In genomic region chr18:48540329-48541025, GRCh38 we compare ENCODE assay signal across 8 cellular contexts. TPM values are rescaled to one million over a fixed set of nuclear protein-coding genes. Genes with fewer than 3 reads are reported as not detected.
A peak's percentile ranks its signal among the peaks of the same experiment; 100 is the strongest.
DNase-seq lines count a peak whose midpoint lies in the region; ATAC-seq and TF ChIP-seq lines count a peak whose summit lies in the region.

No MANE protein-coding gene starts in this region.

- no peaks in the 10 kb centered on the region for H3K27me3 Mint-ChIP-seq in mesothelial cell of epicardium (ENCODE audit: low read depth)

- H3K27ac Mint-ChIP-seq in mesothelial cell of epicardium: peak overlapping the region; percentile 88

- H3K27ac ChIP-seq in epithelial cell of prostate: peak overlapping the region; percentile 91
- peak overlapping the region; percentile 91 to 96 (median 93) for H3K27ac ChIP-seq in stomach

- peak; percentile 43 for ATAC-seq in HG02571 (IDR thresholded peaks at IDR 0.05; ENCODE audit: unreplicated experiment)
- no peak for ATAC-seq in GM18858 (IDR thresholded peaks at IDR 0.05; ENCODE audit: unreplicated experiment)

- no peaks in the 10 kb centered on the region for H3K27me3 ChIP-seq in stomach

- no peaks in the 10 kb centered on the region for H3K9me3 Mint-ChIP-seq in mesothelial cell of epicardium

- H3K36me3 ChIP-seq in stomach: no peaks in the 10 kb centered on the region

- H3K4me3 ChIP-seq in stomach: peak overlapping the region; percentile 77 to 93 (median 84)

- H3K9me3 ChIP-seq in stomach: no peaks in the 10 kb centered on the region

- in situ Hi-C loops in G401 (cut with HindIII; ENCODE audit: low sequenced_read_pairs): no loop called here

- intact Hi-C loops in stomach (cut with DNase I; ENCODE audit: low total_unique reads): no loop called here

- no peak for TF ChIP-seq EP300 in stomach (IDR thresholded peaks at IDR 0.05)

- peaks cover 38% of the 10 kb centered on the region for H3K4me1 Mint-ChIP-seq in mesothelial cell of epicardium

- H3K4me3 Mint-ChIP-seq in mesothelial cell of epicardium: peak overlapping the region; percentile 85

- no peak for TF ChIP-seq POLR2A in stomach (IDR thresholded peaks at IDR 0.05)

- DNase-seq in G401 (ENCODE audit: low spot score) (peak; percentile 72), NCI-H345 treated with DMSO at 0.1 percent for 48 hours (lab: John Stamatoyannopoulos, UW; ENCODE audit: unreplicated experiment) (peak; percentile 36), activated T-cell treated with anti-CD3 and anti-CD28 coated beads for 1 hour (ENCODE audit: low read depth) (peak; percentile 30), epithelial cell of prostate (ENCODE audit: low read depth, low spot score) (no peak), mesothelial cell of epicardium (ENCODE audit: low spot score in 2 of 2, unreplicated experiment in 2 of 2) (peak; percentile 43 to 60), stomach (peak; percentile 65)

- H3K4me1 ChIP-seq in stomach: peaks cover 11 to 53% (median 42%) of the 10 kb centered on the region in 4 donors

- TF ChIP-seq CTCF in mesothelial cell of epicardium (IDR thresholded peaks at IDR 0.05; ENCODE audit: unreplicated experiment): no peak
- no peak for TF ChIP-seq CTCF in stomach (IDR thresholded peaks at IDR 0.05)

- no peaks in the 10 kb centered on the region for H3K36me3 Mint-ChIP-seq in mesothelial cell of epicardium

- 0 to 2% (median 1%) methylated on average over 11 to 80 of the region's 80 CpGs for WGBS in stomach, 5 donors

RNA-seq across cellular contexts. Expression of gene CTIF, which starts 1.6 kb away (rescaled TPM):
- total RNA-seq in G401 (2014; rRNA removed; shearing (Covaris generic)): 4.6 and 5.9 TPM in 2 replicates
- total RNA-seq in mesothelial cell of epicardium: 64.3 to 67.9 TPM (median 66.0 TPM) in 3 replicates
- 100 to 1,000 TPM in 1 of 5 donors, 10 to 100 TPM in 4; 16.3 to 105 (median 28.4) TPM for total RNA-seq in stomach
- polyA plus RNA-seq in stomach: 10 to 100 TPM; 23.0 to 50.9 (median 32.2) TPM
